Comparison of ENCODE assay signal across 23 cellular contexts in genomic region chr2:9704600-9704999, GRCh38.
DNase-seq lines count a peak whose midpoint lies in the region; ATAC-seq, FAIRE-seq and TF ChIP-seq lines count a peak whose summit lies in the region.
"Had no signal": no experiment of that assay in that cellular context is flagged by ENCODE, and none has a peak within 500 bp of the region (broad histone marks: within the 10 kb centered on the region; RNA-seq: fewer than 3 reads in every experiment).

No MANE protein-coding gene starts in this region.

- H3K4me1 Mint-ChIP-seq in activated CD4-positive, alpha-beta T cell treated with anti-CD3 and anti-CD28 coated beads, Interleukin-2, amount 10 ng/mL, durations not matched to agents 24 days and 14 days = peaks cover 45% of the 10 kb centered on the region
- H3K4me1 Mint-ChIP-seq in CD4-positive, alpha-beta T cell (ENCODE audit: low read depth) = peaks cover 30% of the 10 kb centered on the region
- peaks cover 58% of the 10 kb centered on the region for H3K4me1 Mint-ChIP-seq in activated CD4-positive, alpha-beta memory T cell treated with anti-CD3 and anti-CD28 coated beads for 36 hours (ENCODE audit: low read depth)
- peaks cover 58 to 74% of the 10 kb centered on the region in 2 donors for H3K4me1 Mint-ChIP-seq in natural killer cell

- POLR2A ChIA-PET in CD4-positive, alpha-beta T cell (lab: Charles Lee) = no interaction called here
- POLR2A ChIA-PET in activated CD4-positive, alpha-beta memory T cell treated with anti-CD3 and anti-CD28 coated beads for 36 hours (lab: Charles Lee) = interaction anchor here (1.4 kb wide), 1 partner anchor 152 kb away, joined by 3 read pairs; no protein-coding TSS in a partner anchor

- peaks cover 19% of the 10 kb centered on the region for H3K9me3 Mint-ChIP-seq in activated CD4-positive, alpha-beta T cell treated with anti-CD3 and anti-CD28 coated beads, Interleukin-2, amount 10 ng/mL, durations not matched to agents 24 days and 14 days
- no peaks in the 10 kb centered on the region for H3K9me3 Mint-ChIP-seq in CD4-positive, alpha-beta T cell
- no peaks in the 10 kb centered on the region for H3K9me3 Mint-ChIP-seq in activated CD4-positive, alpha-beta memory T cell treated with anti-CD3 and anti-CD28 coated beads for 36 hours
- H3K9me3 Mint-ChIP-seq in natural killer cell = peaks cover 0 to 4% of the 10 kb centered on the region in 2 donors
- H3K9me3 Mint-ChIP-seq: CD8-positive, alpha-beta T cell; T-cell had no signal

- no peak for FAIRE-seq in GM19239 (lab: Jason Lieb, UNC)
- FAIRE-seq: H54 had no signal

- no peak for TF ChIP-seq CTCF in CD4-positive, alpha-beta T cell (IDR thresholded peaks at IDR 0.05)
- no peak for TF ChIP-seq CTCF in natural killer cell (IDR thresholded peaks at IDR 0.05)

- no peak for DNase-seq in activated CD4-positive, alpha-beta T cell treated with anti-CD3 and anti-CD28 coated beads, Interleukin-2, amount 10 ng/mL, durations not matched to agents 24 days and 14 days
- DNase-seq in activated CD4-positive, alpha-beta T cell treated with anti-CD3 and anti-CD28 coated beads for 1 hour = no peak
- no peak for DNase-seq in CD4-positive, alpha-beta T cell
- DNase-seq in activated CD4-positive, alpha-beta memory T cell treated with anti-CD3 and anti-CD28 coated beads for 36 hours = no peak
- DNase-seq in natural killer cell = no peak
- no peak for DNase-seq in GM19239 (ENCODE audit: insufficient read length, low spot score)
- DNase-seq in activated CD8-positive, alpha-beta memory T cell treated with anti-CD3 and anti-CD28 coated beads, Interleukin-2, amount 50 U/mL, for 4 hours = no peak
- DNase-seq in NCI-H345 treated with DMSO at 0.1 percent for 48 hours (lab: John Stamatoyannopoulos, UW; ENCODE audit: unreplicated experiment) = no peak
- DNase-seq: activated CD4-positive, alpha-beta T cell treated with anti-CD3 and anti-CD28 coated beads for 4 hours; activated effector memory CD4-positive, alpha-beta T cell treated with Interleukin-2 at 50 U/mL for 16 hours; CD8-positive, alpha-beta T cell; DMS153; hypothalamus; mesendoderm; NCI-H1092 treated with DMSO at 0.1 percent for 48 hours; NCI-H187 treated with DMSO at 0.1 percent for 48 hours; NCI-H2171 treated with DMSO at 0.1 percent for 48 hours; NCI-H524 treated with DMSO at 0.1 percent for 48 hours; stomach; T-cell; tibial artery had no signal

- H3K27ac ChIP-seq in CD4-positive, alpha-beta T cell (ENCODE audit: low read depth, low read length) = no peak overlapping the region
- H3K27ac ChIP-seq: stomach, tibial artery had no signal

- no peaks in the 10 kb centered on the region for H3K9me3 ChIP-seq in CD4-positive, alpha-beta T cell (ENCODE audit: control insufficient read depth, low read length)
- H3K9me3 ChIP-seq: stomach, tibial artery had no signal

- H3K27ac Mint-ChIP-seq in activated CD4-positive, alpha-beta T cell treated with anti-CD3 and anti-CD28 coated beads, Interleukin-2, amount 10 ng/mL, durations not matched to agents 24 days and 14 days = peak overlapping the region; percentile 31
- peak overlapping the region; percentile 67 for H3K27ac Mint-ChIP-seq in CD4-positive, alpha-beta T cell
- peak overlapping the region; percentile 35 for H3K27ac Mint-ChIP-seq in activated CD4-positive, alpha-beta memory T cell treated with anti-CD3 and anti-CD28 coated beads for 36 hours
- H3K27ac Mint-ChIP-seq in natural killer cell = peak overlapping the region; percentile 95 to 97

- H3K36me3 Mint-ChIP-seq in activated CD4-positive, alpha-beta T cell treated with anti-CD3 and anti-CD28 coated beads, Interleukin-2, amount 10 ng/mL, durations not matched to agents 24 days and 14 days (ENCODE audit: low read depth) = no peaks in the 10 kb centered on the region
- H3K36me3 Mint-ChIP-seq in CD4-positive, alpha-beta T cell (ENCODE audit: low read depth) = no peaks in the 10 kb centered on the region
- no peaks in the 10 kb centered on the region for H3K36me3 Mint-ChIP-seq in activated CD4-positive, alpha-beta memory T cell treated with anti-CD3 and anti-CD28 coated beads for 36 hours
- no peaks in the 10 kb centered on the region for H3K36me3 Mint-ChIP-seq in natural killer cell
- H3K36me3 Mint-ChIP-seq: brain; CD8-positive, alpha-beta T cell; T-cell had no signal

- no peak for ATAC-seq in CD4-positive, alpha-beta T cell (ENCODE audit: poor library complexity)
- ATAC-seq in natural killer cell = no peak
- ATAC-seq: CD8-positive, alpha-beta T cell; T-cell had no signal

- H3K27me3 ChIP-seq in CD4-positive, alpha-beta T cell (ENCODE audit: control insufficient read depth, insufficient read depth, low read length) = no peaks in the 10 kb centered on the region
- H3K27me3 ChIP-seq: stomach, tibial artery had no signal

- CTCF ChIA-PET in CD4-positive, alpha-beta T cell (lab: Charles Lee) = no interaction called here
- CTCF ChIA-PET in activated CD4-positive, alpha-beta memory T cell treated with anti-CD3 and anti-CD28 coated beads for 36 hours (lab: Charles Lee) = interaction anchor here (1.5 to 2.6 kb wide), 3 partner anchors 50 to 94 kb away, joined by 3 to 13 read pairs (median 12); partner anchors contain the start of gene YWHAQ

- no peak overlapping the region for H3K4me3 Mint-ChIP-seq in activated CD4-positive, alpha-beta T cell treated with anti-CD3 and anti-CD28 coated beads, Interleukin-2, amount 10 ng/mL, durations not matched to agents 24 days and 14 days
- no peak overlapping the region for H3K4me3 Mint-ChIP-seq in CD4-positive, alpha-beta T cell
- H3K4me3 Mint-ChIP-seq in activated CD4-positive, alpha-beta memory T cell treated with anti-CD3 and anti-CD28 coated beads for 36 hours = no peak overlapping the region
- H3K4me3 Mint-ChIP-seq in natural killer cell = peak overlapping the region; percentile 57
- H3K4me3 Mint-ChIP-seq: brain; CD8-positive, alpha-beta T cell had no signal

- intact Hi-C loops in activated CD4-positive, alpha-beta T cell treated with anti-CD3 and anti-CD28 coated beads, Interleukin-2, amount 10 ng/mL, durations not matched to agents 24 days and 14 days (cut with micrococcal nuclease) = no loop called here
- intact Hi-C loops in CD4-positive, alpha-beta T cell (cut with DNase I, micrococcal nuclease) = no loop called here
- intact Hi-C loops in activated CD4-positive, alpha-beta memory T cell treated with anti-CD3 and anti-CD28 coated beads for 36 hours (cut with micrococcal nuclease) = no loop called here
- intact Hi-C loops in natural killer cell (cut with micrococcal nuclease) = loop anchor here (5.0 kb wide), 1 partner anchor 743 kb away; the partner anchor contains the start of gene ODC1

- peaks cover 2% of the 10 kb centered on the region for H3K27me3 Mint-ChIP-seq in activated CD4-positive, alpha-beta T cell treated with anti-CD3 and anti-CD28 coated beads, Interleukin-2, amount 10 ng/mL, durations not matched to agents 24 days and 14 days
- no peaks in the 10 kb centered on the region for H3K27me3 Mint-ChIP-seq in CD4-positive, alpha-beta T cell
- peaks cover 3% of the 10 kb centered on the region for H3K27me3 Mint-ChIP-seq in activated CD4-positive, alpha-beta memory T cell treated with anti-CD3 and anti-CD28 coated beads for 36 hours
- no peaks in the 10 kb centered on the region for H3K27me3 Mint-ChIP-seq in natural killer cell (ENCODE audit: low read depth in 2 of 2)
- H3K27me3 Mint-ChIP-seq: T-cell had no signal

Comparison
In these comparisons a context has a peak if more than half of its experiments do, and no peak if none do; other contexts are left out.
1. H3K27ac Mint-ChIP-seq: peak in every context shown above with its lines; median percentile 96 in natural killer cell; 67 in CD4-positive, alpha-beta T cell; 35 in activated CD4-positive, alpha-beta memory T cell treated with anti-CD3 and anti-CD28 coated beads for 36 hours; 31 in activated CD4-positive, alpha-beta T cell treated with anti-CD3 and anti-CD28 coated beads, Interleukin-2, amount 10 ng/mL, durations not matched to agents 24 days and 14 days.